ENCODE assay signal across 29 cellular contexts in the genomic region with DNA sequence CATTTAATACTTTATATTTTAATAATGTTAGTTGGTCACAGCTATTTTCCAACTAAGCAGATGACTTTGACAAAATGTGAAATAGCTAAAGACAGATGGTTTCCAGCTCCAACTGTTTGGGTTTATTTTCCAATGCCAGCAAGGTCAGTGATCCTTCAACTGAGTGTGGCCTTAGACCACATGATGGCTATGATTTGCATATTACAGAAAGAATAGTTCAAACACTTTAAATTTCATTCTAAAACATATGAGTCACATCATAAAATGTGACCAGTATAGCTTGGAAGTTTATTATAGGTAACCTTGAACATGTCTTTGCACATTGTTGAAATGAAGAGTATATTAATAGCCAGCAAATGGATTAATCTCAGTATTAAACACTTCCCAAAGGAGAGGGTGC.
"Had no signal": no experiment of that assay in that cellular context is flagged by ENCODE, and none has a peak within 500 bp of the region (broad histone marks: within the 10 kb centered on the region; RNA-seq: fewer than 3 reads in every experiment).

No MANE protein-coding gene starts in this region.

- H3K4me1 Mint-ChIP-seq: activated B cell treated with CpG ODN at 0.5 μM for 24 hours; activated naive CD4-positive, alpha-beta T cell treated with anti-CD3 and anti-CD28 coated beads, Interleukin-2, amount 10 ng/mL, durations not matched to agents 7 days and 5 days; activated naive CD8-positive, alpha-beta T cell treated with anti-CD3 and anti-CD28 coated beads, Interleukin-2, amount 50 U/mL, for 24 hours; brain had no signal

- DNase-seq: activated B cell treated with CpG ODN at 0.5 μM for 24 hours; activated CD4-positive, alpha-beta memory T cell treated with anti-CD3 and anti-CD28 coated beads for 36 hours; activated CD4-positive, alpha-beta T cell treated with anti-CD3 and anti-CD28 coated beads for 4 hours; activated CD4-positive, alpha-beta T cell treated with anti-CD3 and anti-CD28 coated beads, Interleukin-2, amount 50 U/mL, for 1 hour; activated CD4-positive, CD25-positive, alpha-beta regulatory T cell treated with anti-CD3 and anti-CD28 coated beads, Interleukin-2, amount 50 U/mL, for 72 hours; activated CD8-positive, alpha-beta memory T cell treated with anti-CD3 and anti-CD28 coated beads, Interleukin-2, amount 50 U/mL, for 4 hours; activated naive CD4-positive, alpha-beta T cell treated with anti-CD3 and anti-CD28 coated beads, Interleukin-2, amount 10 ng/mL, durations not matched to agents 7 days and 5 days; activated naive CD8-positive, alpha-beta T cell treated with anti-CD3 and anti-CD28 coated beads, Interleukin-2, amount 50 U/mL, for 24 hours; activated T-cell treated with anti-CD3 and anti-CD28 coated beads for 4 hours; activated T-cell treated with anti-CD3 and anti-CD28 coated beads, Interleukin-2, amount 50 U/mL, for 4 hours; anterior cingulate cortex; IMR-90; NCI-H1048; NCI-H1105 treated with DMSO at 0.1 percent for 48 hours; NCI-H1436; NCI-H1694; NCI-H1930; NCI-H345; NCI-H524 treated with DMSO at 0.1 percent for 48 hours; NK-92 treated with Interleukin-12 subunit alpha and Interleukin-12 subunit beta, amount 100 ng/mL, for 24 hours; PC-9; Right ventricle myocardium superior; SW 1271; T-helper 1 cell; T-helper 2 cell; T-helper 9 cell had no signal

- H3K4me3 Mint-ChIP-seq: activated B cell treated with CpG ODN at 0.5 μM for 24 hours; activated CD4-positive, alpha-beta memory T cell treated with anti-CD3 and anti-CD28 coated beads for 36 hours; activated naive CD4-positive, alpha-beta T cell treated with anti-CD3 and anti-CD28 coated beads, Interleukin-2, amount 10 ng/mL, durations not matched to agents 7 days and 5 days; activated naive CD8-positive, alpha-beta T cell; activated naive CD8-positive, alpha-beta T cell treated with anti-CD3 and anti-CD28 coated beads, Interleukin-2, amount 50 U/mL, for 24 hours; activated T-cell treated with anti-CD3 and anti-CD28 coated beads, Interleukin-2, amount 50 U/mL, for 4 hours; activated T-helper 1 cell treated with anti-CD3 and anti-CD28 coated beads, Interleukin-12 subunit alpha, Interleukin-12 subunit beta, Interleukin-2, Interleukin-4 antibody, amounts not matched to agents 30 ng/mL and 10 ng/mL and 1 ng/mL, durations not matched to agents 14 hours and 24 hours and 36 hours; brain had no signal

- H3K27ac Mint-ChIP-seq: activated B cell treated with CpG ODN at 0.5 μM for 24 hours; activated CD4-positive, alpha-beta memory T cell treated with anti-CD3 and anti-CD28 coated beads for 36 hours; activated naive CD4-positive, alpha-beta T cell treated with anti-CD3 and anti-CD28 coated beads, Interleukin-2, amount 10 ng/mL, durations not matched to agents 7 days and 5 days; activated naive CD8-positive, alpha-beta T cell; activated naive CD8-positive, alpha-beta T cell treated with anti-CD3 and anti-CD28 coated beads, Interleukin-2, amount 50 U/mL, for 24 hours; activated T-helper 1 cell treated with anti-CD3 and anti-CD28 coated beads, Interleukin-12 subunit alpha, Interleukin-12 subunit beta, Interleukin-2, Interleukin-4 antibody, amounts not matched to agents 30 ng/mL and 10 ng/mL and 1 ng/mL, durations not matched to agents 14 hours and 24 hours and 36 hours; brain had no signal

- H3K27me3 Mint-ChIP-seq: activated B cell treated with CpG ODN at 0.5 μM for 24 hours; activated naive CD4-positive, alpha-beta T cell treated with anti-CD3 and anti-CD28 coated beads, Interleukin-2, amount 10 ng/mL, durations not matched to agents 7 days and 5 days; activated naive CD8-positive, alpha-beta T cell treated with anti-CD3 and anti-CD28 coated beads, Interleukin-2, amount 50 U/mL, for 24 hours; brain had no signal

- H3K9me3 Mint-ChIP-seq: activated B cell treated with CpG ODN at 0.5 μM for 24 hours; activated CD4-positive, alpha-beta memory T cell treated with anti-CD3 and anti-CD28 coated beads for 36 hours; activated naive CD4-positive, alpha-beta T cell treated with anti-CD3 and anti-CD28 coated beads, Interleukin-2, amount 10 ng/mL, durations not matched to agents 7 days and 5 days; activated naive CD8-positive, alpha-beta T cell treated with anti-CD3 and anti-CD28 coated beads, Interleukin-2, amount 50 U/mL, for 24 hours; activated T-cell treated with anti-CD3 and anti-CD28 coated beads, Interleukin-2, amount 50 U/mL, for 4 hours; activated T-helper 1 cell treated with anti-CD3 and anti-CD28 coated beads, Interleukin-12 subunit alpha, Interleukin-12 subunit beta, Interleukin-2, Interleukin-4 antibody, amounts not matched to agents 30 ng/mL and 10 ng/mL and 1 ng/mL, durations not matched to agents 14 hours and 24 hours and 36 hours had no signal

- H3K36me3 Mint-ChIP-seq: activated CD4-positive, alpha-beta memory T cell treated with anti-CD3 and anti-CD28 coated beads for 36 hours; activated naive CD4-positive, alpha-beta T cell treated with anti-CD3 and anti-CD28 coated beads, Interleukin-2, amount 10 ng/mL, durations not matched to agents 7 days and 5 days; activated naive CD8-positive, alpha-beta T cell had no signal
